In genomic region chr18:24326211-24326610, GRCh38 we compare ENCODE assay signal across 1 cellular context.
TF ChIP-seq lines count a peak whose summit lies in the region.

No MANE protein-coding gene starts in this region.

TF ChIP-seq in IMR-90, 13 proteins besides CTCF, POLR2A, EP300 and RAD21 (continued from another document):
- TF ChIP-seq CHD1 (IDR thresholded peaks at IDR 0.05; ENCODE audit: low read depth, low read length) (no peak), MXI1 (IDR thresholded peaks at IDR 0.05; ENCODE audit: borderline replicate concordance, low read depth, low read length) (no peak), MAFK (IDR thresholded peaks at IDR 0.05; ENCODE audit: low read depth, low read length) (no peak), MAZ (IDR thresholded peaks at IDR 0.05; ENCODE audit: borderline replicate concordance, low read depth, low read length) (no peak), FOS (IDR thresholded peaks at IDR 0.05; ENCODE audit: low read depth, low read length) (no peak), RCOR1 (IDR thresholded peaks at IDR 0.05; ENCODE audit: insufficient replicate concordance, low read length) (no peak)
